18 cellular contexts compared by ENCODE assay signal in the genomic region with DNA sequence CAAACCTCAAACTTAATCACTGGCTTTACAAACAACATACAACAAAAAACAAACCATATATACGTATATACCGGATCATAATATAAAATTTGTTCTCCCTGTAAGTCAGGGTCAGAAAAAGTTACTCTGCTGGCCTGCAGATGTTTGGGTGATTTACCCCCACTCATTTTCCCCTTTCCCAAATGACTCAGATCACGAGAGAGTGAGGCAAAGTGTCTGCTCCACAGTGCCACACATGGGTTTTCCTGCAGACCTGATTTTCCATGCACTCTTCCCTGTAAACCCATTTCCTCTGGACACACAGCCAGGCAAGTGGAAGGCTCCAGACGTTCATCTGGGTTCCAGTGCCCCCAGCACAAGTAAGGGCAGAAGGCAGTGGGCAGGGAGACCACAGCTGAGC.
"Had no signal": no experiment of that assay in that cellular context is flagged by ENCODE, and none has a peak within 500 bp of the region (broad histone marks: within the 10 kb centered on the region; RNA-seq: fewer than 3 reads in every experiment).

No MANE protein-coding gene starts in this region.

- H3K27me3 Mint-ChIP-seq: activated B cell treated with CpG ODN at 0.5 μM for 24 hours; activated CD4-positive, alpha-beta T cell treated with anti-CD3 and anti-CD28 coated beads, Interleukin-2, amount 10 ng/mL, durations not matched to agents 24 days and 14 days; activated naive CD4-positive, alpha-beta T cell treated with anti-CD3 and anti-CD28 coated beads, Interleukin-2, amount 10 ng/mL, durations not matched to agents 7 days and 5 days; memory B cell; stimulated activated naive CD8-positive, alpha-beta T cell treated with anti-CD3 and anti-CD28 coated beads, Interleukin-15, amount 100 ng/mL, for 72 hours had no signal

- H3K36me3 Mint-ChIP-seq: activated naive CD4-positive, alpha-beta T cell treated with anti-CD3 and anti-CD28 coated beads, Interleukin-2, amount 10 ng/mL, durations not matched to agents 7 days and 5 days; type B pancreatic cell had no signal

- H3K4me1 ChIP-seq: prostate gland had no signal

- H3K4me3 Mint-ChIP-seq: activated B cell treated with CpG ODN at 0.5 μM for 24 hours; activated CD4-positive, alpha-beta T cell treated with anti-CD3 and anti-CD28 coated beads, Interleukin-2, amount 10 ng/mL, durations not matched to agents 24 days and 14 days; activated naive CD4-positive, alpha-beta T cell treated with anti-CD3 and anti-CD28 coated beads, Interleukin-2, amount 10 ng/mL, durations not matched to agents 7 days and 5 days; memory B cell; nephron; stimulated activated naive CD8-positive, alpha-beta T cell treated with anti-CD3 and anti-CD28 coated beads, Interleukin-15, amount 100 ng/mL, for 72 hours; T-helper 2 cell treated with Interferon-gamma antibody and Interleukin-4, amounts not matched to agents 5 μg/mL and 100 μg/mL, for 36 hours; type B pancreatic cell had no signal

- H3K27me3 ChIP-seq: adrenal gland, cardiac muscle cell, esophagus squamous epithelium, spleen had no signal

- DNase-seq: activated B cell treated with CpG ODN at 0.5 μM for 24 hours; activated CD4-positive, alpha-beta T cell treated with anti-CD3 and anti-CD28 coated beads, Interleukin-2, amount 10 ng/mL, durations not matched to agents 24 days and 14 days; activated naive CD4-positive, alpha-beta T cell treated with anti-CD3 and anti-CD28 coated beads, Interleukin-2, amount 10 ng/mL, durations not matched to agents 7 days and 5 days; adrenal gland; esophagus squamous epithelium; foreskin fibroblast; hippocampal formation; kidney; left ventricle myocardium superior; spleen; stimulated activated naive CD8-positive, alpha-beta T cell treated with anti-CD3 and anti-CD28 coated beads, Interleukin-15, amount 100 ng/mL, for 72 hours had no signal

- H3K9me3 Mint-ChIP-seq: activated B cell treated with CpG ODN at 0.5 μM for 24 hours; activated CD4-positive, alpha-beta T cell treated with anti-CD3 and anti-CD28 coated beads, Interleukin-2, amount 10 ng/mL, durations not matched to agents 24 days and 14 days; activated naive CD4-positive, alpha-beta T cell treated with anti-CD3 and anti-CD28 coated beads, Interleukin-2, amount 10 ng/mL, durations not matched to agents 7 days and 5 days; activated T-helper 2 cell treated with anti-CD3 and anti-CD28 coated beads, Interferon-gamma antibody, Interleukin-2, Interleukin-4, amounts not matched to agents 10 μg/mL and 5 μg/mL and 100 μg/mL, durations not matched to agents 14 hours and 24 hours and 36 hours; memory B cell; stimulated activated naive CD8-positive, alpha-beta T cell treated with anti-CD3 and anti-CD28 coated beads, Interleukin-15, amount 100 ng/mL, for 72 hours; T-helper 2 cell treated with Interferon-gamma antibody and Interleukin-4, amounts not matched to agents 5 μg/mL and 100 μg/mL, for 36 hours; type B pancreatic cell had no signal

- H3K4me3 ChIP-seq: adrenal gland, cardiac muscle cell, esophagus squamous epithelium, prostate gland, spleen had no signal

- H3K36me3 ChIP-seq: adrenal gland, cardiac muscle cell, prostate gland had no signal

- H3K27ac Mint-ChIP-seq: activated B cell treated with CpG ODN at 0.5 μM for 24 hours; activated CD4-positive, alpha-beta T cell treated with anti-CD3 and anti-CD28 coated beads, Interleukin-2, amount 10 ng/mL, durations not matched to agents 24 days and 14 days; activated naive CD4-positive, alpha-beta T cell treated with anti-CD3 and anti-CD28 coated beads, Interleukin-2, amount 10 ng/mL, durations not matched to agents 7 days and 5 days; activated T-helper 2 cell treated with anti-CD3 and anti-CD28 coated beads, Interferon-gamma antibody, Interleukin-2, Interleukin-4, amounts not matched to agents 10 μg/mL and 5 μg/mL and 100 μg/mL, durations not matched to agents 14 hours and 24 hours and 36 hours; nephron; T-helper 2 cell treated with Interferon-gamma antibody and Interleukin-4, amounts not matched to agents 5 μg/mL and 100 μg/mL, for 36 hours; type B pancreatic cell had no signal

- FAIRE-seq: kidney had no signal

- H3K27ac ChIP-seq: adrenal gland, cardiac muscle cell, esophagus squamous epithelium, prostate gland had no signal

- ATAC-seq: left ventricle myocardium superior; stimulated activated naive CD8-positive, alpha-beta T cell treated with anti-CD3 and anti-CD28 coated beads, Interleukin-15, amount 100 ng/mL, for 72 hours had no signal

- H3K9me3 ChIP-seq: adrenal gland, esophagus squamous epithelium, prostate gland had no signal
